Comparison of ENCODE assay signal across 1 cellular context in the genomic region with DNA sequence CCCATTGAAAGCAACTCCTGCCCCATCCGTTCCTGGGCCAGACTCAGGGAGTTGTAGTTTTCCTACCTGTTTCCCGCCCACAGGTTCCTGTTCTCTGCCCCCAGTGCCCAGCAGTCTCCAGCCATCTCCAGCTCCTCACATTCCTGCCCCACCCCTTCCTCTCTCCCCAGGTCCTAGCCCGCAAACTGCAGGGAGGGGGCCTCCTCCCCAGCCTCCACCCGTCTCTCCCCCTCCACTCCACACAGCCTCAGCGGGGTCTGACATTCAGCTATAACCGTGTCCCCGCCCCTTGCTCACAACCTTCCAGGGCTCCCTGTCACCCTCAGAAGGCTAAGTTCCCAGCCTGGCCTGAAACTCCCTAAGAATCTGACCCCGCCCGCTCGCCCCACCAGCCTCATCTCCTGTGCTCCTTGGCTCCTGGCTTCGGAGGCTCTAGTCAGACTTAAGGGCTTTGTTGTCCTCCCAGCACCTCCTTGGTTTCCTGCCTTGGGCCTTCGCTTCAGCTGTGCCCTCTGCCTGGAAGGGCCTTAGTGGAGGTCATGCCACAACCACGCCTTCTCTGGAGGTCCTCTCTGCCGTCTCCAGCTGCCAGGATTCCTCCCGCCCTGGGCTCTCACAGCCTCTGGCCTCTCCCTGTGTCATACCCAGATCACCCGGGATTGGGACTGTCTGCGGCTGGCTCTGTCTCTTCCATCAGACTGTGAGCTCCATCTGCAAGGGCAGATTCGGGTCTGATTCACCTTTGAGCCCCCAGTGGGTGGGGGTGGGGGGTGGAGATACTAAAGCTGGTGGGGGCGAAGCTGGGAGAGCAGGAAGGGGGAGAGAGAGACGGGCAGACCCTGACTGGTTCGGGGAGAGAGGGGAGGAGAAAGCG.
TF ChIP-seq lines count a peak whose summit lies in the region.

No MANE protein-coding gene starts in this region.

TF ChIP-seq in neural cell, 6 proteins besides CTCF, POLR2A, EP300 and RAD21 (continued from another document):
- TF ChIP-seq, protein P1, sequence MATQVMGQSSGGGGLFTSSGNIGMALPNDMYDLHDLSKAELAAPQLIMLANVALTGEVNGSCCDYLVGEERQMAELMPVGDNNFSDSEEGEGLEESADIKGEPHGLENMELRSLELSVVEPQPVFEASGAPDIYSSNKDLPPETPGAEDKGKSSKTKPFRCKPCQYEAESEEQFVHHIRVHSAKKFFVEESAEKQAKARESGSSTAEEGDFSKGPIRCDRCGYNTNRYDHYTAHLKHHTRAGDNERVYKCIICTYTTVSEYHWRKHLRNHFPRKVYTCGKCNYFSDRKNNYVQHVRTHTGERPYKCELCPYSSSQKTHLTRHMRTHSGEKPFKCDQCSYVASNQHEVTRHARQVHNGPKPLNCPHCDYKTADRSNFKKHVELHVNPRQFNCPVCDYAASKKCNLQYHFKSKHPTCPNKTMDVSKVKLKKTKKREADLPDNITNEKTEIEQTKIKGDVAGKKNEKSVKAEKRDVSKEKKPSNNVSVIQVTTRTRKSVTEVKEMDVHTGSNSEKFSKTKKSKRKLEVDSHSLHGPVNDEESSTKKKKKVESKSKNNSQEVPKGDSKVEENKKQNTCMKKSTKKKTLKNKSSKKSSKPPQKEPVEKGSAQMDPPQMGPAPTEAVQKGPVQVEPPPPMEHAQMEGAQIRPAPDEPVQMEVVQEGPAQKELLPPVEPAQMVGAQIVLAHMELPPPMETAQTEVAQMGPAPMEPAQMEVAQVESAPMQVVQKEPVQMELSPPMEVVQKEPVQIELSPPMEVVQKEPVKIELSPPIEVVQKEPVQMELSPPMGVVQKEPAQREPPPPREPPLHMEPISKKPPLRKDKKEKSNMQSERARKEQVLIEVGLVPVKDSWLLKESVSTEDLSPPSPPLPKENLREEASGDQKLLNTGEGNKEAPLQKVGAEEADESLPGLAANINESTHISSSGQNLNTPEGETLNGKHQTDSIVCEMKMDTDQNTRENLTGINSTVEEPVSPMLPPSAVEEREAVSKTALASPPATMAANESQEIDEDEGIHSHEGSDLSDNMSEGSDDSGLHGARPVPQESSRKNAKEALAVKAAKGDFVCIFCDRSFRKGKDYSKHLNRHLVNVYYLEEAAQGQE (IDR thresholded peaks at IDR 0.05; ENCODE audit: borderline replicate concordance): peak; percentile 89
- TF ChIP-seq MXI1 (conservative IDR thresholded peaks at IDR 0.05; ENCODE audit: poor library complexity, severe bottlenecking) (no peak), POLR2AphosphoS5 (IDR thresholded peaks at IDR 0.05) (no peak), TAF1 (IDR thresholded peaks at IDR 0.05; ENCODE audit: low read depth) (peak; percentile 63), SMC3 (conservative IDR thresholded peaks at IDR 0.05; ENCODE audit: poor library complexity) (no peak)
